ENCODE assay signal across 1 cellular context in the genomic region with DNA sequence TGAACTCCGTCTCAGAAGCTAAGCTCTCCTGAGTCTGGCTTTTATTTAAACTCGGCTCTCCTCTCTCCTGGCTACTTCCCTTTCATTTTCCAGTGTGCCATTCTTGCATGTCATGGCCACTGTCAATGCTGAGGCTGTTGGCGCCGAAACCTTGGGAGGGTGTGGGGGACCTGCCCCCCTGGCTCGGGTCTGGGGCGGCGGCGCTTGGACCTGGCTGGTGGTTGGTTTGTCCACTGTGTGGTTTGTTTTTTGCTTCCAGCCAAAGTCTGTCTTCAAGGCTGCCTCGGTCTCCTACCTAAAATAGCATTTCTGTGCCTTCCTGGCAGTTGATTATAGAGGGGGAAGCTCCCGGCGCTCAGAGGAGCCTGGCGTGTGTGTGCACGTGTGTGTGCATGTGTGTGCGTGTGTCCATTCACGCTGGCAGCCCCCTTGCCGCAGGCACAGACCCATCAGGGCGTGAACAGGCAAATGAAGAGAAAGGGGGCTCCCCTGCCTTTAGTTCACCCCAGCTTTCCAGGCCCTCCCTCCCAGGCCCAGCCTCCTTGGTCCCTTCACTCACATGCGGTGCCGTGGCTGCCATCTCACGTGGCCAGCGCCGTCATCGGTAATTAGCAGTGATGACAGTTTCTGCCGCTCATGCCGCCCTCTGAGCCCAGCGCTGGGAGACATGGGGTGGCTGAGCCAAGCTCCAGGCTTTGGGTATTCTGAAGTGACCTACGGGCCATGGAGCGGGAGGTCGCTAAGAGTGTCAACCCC.
TF ChIP-seq lines count a peak whose summit lies in the region.

No MANE protein-coding gene starts in this region.

TF ChIP-seq in K562, 482 proteins besides CTCF, POLR2A, EP300 and RAD21 (continued from another document and continues in another):
- TF ChIP-seq, protein P1, sequence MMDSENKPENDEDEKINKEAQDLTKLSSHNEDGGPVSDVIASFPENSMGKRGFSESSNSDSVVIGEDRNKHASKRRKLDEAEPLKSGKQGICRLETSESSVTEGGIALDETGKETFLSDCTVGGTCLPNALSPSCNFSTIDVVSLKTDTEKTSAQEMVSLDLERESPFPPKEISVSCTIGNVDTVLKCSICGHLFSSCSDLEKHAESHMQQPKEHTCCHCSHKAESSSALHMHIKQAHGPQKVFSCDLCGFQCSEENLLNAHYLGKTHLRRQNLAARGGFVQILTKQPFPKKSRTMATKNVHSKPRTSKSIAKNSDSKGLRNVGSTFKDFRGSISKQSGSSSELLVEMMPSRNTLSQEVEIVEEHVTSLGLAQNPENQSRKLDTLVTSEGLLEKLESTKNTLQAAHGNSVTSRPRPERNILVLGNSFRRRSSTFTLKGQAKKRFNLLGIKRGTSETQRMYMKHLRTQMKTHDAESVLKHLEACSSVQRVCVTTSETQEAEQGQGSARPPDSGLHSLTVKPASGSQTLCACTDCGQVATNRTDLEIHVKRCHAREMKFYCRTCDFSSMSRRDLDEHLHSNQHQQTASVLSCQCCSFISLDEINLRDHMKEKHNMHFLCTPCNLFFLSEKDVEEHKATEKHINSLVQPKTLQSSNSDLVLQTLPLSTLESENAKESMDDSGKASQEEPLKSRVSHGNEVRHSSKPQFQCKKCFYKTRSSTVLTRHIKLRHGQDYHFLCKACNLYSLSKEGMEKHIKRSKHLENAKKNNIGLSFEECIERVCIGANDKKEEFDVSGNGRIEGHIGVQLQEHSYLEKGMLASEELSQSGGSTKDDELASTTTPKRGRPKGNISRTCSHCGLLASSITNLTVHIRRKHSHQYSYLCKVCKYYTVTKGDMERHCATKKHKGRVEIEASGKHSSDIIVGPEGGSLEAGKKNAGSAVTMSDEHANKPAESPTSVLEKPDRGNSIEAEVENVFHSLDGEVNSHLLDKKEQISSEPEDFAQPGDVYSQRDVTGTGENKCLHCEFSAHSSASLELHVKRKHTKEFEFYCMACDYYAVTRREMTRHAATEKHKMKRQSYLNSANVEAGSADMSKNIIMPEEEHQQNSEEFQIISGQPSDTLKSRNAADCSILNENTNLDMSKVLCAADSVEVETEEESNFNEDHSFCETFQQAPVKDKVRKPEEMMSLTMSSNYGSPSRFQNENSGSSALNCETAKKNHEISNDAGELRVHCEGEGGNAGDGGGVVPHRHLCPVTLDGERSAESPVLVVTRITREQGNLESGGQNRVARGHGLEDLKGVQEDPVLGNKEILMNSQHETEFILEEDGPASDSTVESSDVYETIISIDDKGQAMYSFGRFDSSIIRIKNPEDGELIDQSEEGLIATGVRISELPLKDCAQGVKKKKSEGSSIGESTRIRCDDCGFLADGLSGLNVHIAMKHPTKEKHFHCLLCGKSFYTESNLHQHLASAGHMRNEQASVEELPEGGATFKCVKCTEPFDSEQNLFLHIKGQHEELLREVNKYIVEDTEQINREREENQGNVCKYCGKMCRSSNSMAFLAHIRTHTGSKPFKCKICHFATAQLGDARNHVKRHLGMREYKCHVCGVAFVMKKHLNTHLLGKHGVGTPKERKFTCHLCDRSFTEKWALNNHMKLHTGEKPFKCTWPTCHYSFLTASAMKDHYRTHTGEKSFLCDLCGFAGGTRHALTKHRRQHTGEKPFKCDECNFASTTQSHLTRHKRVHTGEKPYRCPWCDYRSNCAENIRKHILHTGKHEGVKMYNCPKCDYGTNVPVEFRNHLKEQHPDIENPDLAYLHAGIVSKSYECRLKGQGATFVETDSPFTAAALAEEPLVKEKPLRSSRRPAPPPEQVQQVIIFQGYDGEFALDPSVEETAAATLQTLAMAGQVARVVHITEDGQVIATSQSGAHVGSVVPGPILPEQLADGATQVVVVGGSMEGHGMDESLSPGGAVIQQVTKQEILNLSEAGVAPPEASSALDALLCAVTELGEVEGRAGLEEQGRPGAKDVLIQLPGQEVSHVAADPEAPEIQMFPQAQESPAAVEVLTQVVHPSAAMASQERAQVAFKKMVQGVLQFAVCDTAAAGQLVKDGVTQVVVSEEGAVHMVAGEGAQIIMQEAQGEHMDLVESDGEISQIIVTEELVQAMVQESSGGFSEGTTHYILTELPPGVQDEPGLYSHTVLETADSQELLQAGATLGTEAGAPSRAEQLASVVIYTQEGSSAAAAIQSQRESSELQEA (IDR thresholded peaks at IDR 0.05; ENCODE audit: low read depth): no peak
- no peak for TF ChIP-seq ZNF12 (CRISPR knock-in tag; IDR thresholded peaks at IDR 0.05)
- TF ChIP-seq RBM17 (IDR thresholded peaks at IDR 0.05; ENCODE audit: borderline replicate concordance, low read depth, low read length): no peak
- TF ChIP-seq MEF2A (IDR thresholded peaks at IDR 0.05; ENCODE audit: control insufficient read depth, low read depth, low read length): no peak
- TF ChIP-seq RFX7 (CRISPR knock-in tag; IDR thresholded peaks at IDR 0.05): no peak
- 0 out of 2 replicates have a peak, but pooled peaks have one; percentile 25 for TF ChIP-seq SMARCC2 (IDR thresholded peaks at IDR 0.05; ENCODE audit: low read depth)
- no peak for TF ChIP-seq MAFK (IDR thresholded peaks at IDR 0.05; ENCODE audit: low read length)
- TF ChIP-seq, protein P2, sequence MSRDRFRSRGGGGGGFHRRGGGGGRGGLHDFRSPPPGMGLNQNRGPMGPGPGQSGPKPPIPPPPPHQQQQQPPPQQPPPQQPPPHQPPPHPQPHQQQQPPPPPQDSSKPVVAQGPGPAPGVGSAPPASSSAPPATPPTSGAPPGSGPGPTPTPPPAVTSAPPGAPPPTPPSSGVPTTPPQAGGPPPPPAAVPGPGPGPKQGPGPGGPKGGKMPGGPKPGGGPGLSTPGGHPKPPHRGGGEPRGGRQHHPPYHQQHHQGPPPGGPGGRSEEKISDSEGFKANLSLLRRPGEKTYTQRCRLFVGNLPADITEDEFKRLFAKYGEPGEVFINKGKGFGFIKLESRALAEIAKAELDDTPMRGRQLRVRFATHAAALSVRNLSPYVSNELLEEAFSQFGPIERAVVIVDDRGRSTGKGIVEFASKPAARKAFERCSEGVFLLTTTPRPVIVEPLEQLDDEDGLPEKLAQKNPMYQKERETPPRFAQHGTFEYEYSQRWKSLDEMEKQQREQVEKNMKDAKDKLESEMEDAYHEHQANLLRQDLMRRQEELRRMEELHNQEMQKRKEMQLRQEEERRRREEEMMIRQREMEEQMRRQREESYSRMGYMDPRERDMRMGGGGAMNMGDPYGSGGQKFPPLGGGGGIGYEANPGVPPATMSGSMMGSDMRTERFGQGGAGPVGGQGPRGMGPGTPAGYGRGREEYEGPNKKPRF (IDR thresholded peaks at IDR 0.05; ENCODE audit: low read depth, low read length): no peak
- no peak for TF ChIP-seq BDP1 (IDR thresholded peaks at IDR 0.05; ENCODE audit: insufficient read depth, insufficient read length)
- TF ChIP-seq, protein P3, sequence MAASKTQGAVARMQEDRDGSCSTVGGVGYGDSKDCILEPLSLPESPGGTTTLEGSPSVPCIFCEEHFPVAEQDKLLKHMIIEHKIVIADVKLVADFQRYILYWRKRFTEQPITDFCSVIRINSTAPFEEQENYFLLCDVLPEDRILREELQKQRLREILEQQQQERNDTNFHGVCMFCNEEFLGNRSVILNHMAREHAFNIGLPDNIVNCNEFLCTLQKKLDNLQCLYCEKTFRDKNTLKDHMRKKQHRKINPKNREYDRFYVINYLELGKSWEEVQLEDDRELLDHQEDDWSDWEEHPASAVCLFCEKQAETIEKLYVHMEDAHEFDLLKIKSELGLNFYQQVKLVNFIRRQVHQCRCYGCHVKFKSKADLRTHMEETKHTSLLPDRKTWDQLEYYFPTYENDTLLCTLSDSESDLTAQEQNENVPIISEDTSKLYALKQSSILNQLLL (CRISPR knock-in tag; IDR thresholded peaks at IDR 0.05; ENCODE audit: borderline replicate concordance): no peak
- TF ChIP-seq MBD2 (IDR thresholded peaks at IDR 0.05; ENCODE audit: borderline replicate concordance, low read depth): no peak
- TF ChIP-seq, protein P4, sequence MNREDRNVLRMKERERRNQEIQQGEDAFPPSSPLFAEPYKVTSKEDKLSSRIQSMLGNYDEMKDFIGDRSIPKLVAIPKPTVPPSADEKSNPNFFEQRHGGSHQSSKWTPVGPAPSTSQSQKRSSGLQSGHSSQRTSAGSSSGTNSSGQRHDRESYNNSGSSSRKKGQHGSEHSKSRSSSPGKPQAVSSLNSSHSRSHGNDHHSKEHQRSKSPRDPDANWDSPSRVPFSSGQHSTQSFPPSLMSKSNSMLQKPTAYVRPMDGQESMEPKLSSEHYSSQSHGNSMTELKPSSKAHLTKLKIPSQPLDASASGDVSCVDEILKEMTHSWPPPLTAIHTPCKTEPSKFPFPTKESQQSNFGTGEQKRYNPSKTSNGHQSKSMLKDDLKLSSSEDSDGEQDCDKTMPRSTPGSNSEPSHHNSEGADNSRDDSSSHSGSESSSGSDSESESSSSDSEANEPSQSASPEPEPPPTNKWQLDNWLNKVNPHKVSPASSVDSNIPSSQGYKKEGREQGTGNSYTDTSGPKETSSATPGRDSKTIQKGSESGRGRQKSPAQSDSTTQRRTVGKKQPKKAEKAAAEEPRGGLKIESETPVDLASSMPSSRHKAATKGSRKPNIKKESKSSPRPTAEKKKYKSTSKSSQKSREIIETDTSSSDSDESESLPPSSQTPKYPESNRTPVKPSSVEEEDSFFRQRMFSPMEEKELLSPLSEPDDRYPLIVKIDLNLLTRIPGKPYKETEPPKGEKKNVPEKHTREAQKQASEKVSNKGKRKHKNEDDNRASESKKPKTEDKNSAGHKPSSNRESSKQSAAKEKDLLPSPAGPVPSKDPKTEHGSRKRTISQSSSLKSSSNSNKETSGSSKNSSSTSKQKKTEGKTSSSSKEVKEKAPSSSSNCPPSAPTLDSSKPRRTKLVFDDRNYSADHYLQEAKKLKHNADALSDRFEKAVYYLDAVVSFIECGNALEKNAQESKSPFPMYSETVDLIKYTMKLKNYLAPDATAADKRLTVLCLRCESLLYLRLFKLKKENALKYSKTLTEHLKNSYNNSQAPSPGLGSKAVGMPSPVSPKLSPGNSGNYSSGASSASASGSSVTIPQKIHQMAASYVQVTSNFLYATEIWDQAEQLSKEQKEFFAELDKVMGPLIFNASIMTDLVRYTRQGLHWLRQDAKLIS (CRISPR knock-in tag; IDR thresholded peaks at IDR 0.05): no peak
- no peak for TF ChIP-seq ZNF212 (CRISPR knock-in tag; IDR thresholded peaks at IDR 0.05)
- TF ChIP-seq SIN3B (IDR thresholded peaks at IDR 0.05; ENCODE audit: low read depth): no peak
- TF ChIP-seq, protein P5, sequence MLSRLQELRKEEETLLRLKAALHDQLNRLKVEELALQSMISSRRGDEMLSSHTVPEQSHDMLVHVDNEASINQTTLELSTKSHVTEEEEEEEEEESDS (CRISPR knock-in tag; IDR thresholded peaks at IDR 0.05): no peak
- TF ChIP-seq ZNF764 (CRISPR knock-in tag; IDR thresholded peaks at IDR 0.05; ENCODE audit: low read depth): no peak
- TF ChIP-seq, protein P6, sequence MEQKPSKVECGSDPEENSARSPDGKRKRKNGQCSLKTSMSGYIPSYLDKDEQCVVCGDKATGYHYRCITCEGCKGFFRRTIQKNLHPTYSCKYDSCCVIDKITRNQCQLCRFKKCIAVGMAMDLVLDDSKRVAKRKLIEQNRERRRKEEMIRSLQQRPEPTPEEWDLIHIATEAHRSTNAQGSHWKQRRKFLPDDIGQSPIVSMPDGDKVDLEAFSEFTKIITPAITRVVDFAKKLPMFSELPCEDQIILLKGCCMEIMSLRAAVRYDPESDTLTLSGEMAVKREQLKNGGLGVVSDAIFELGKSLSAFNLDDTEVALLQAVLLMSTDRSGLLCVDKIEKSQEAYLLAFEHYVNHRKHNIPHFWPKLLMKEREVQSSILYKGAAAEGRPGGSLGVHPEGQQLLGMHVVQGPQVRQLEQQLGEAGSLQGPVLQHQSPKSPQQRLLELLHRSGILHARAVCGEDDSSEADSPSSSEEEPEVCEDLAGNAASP (IDR thresholded peaks at IDR 0.05): no peak
- TF ChIP-seq HLTF (IDR thresholded peaks at IDR 0.05): no peak
- no peak for TF ChIP-seq ZNF551 (CRISPR knock-in tag; IDR thresholded peaks at IDR 0.05)
- TF ChIP-seq, protein P7, sequence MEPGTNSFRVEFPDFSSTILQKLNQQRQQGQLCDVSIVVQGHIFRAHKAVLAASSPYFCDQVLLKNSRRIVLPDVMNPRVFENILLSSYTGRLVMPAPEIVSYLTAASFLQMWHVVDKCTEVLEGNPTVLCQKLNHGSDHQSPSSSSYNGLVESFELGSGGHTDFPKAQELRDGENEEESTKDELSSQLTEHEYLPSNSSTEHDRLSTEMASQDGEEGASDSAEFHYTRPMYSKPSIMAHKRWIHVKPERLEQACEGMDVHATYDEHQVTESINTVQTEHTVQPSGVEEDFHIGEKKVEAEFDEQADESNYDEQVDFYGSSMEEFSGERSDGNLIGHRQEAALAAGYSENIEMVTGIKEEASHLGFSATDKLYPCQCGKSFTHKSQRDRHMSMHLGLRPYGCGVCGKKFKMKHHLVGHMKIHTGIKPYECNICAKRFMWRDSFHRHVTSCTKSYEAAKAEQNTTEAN (CRISPR knock-in tag; IDR thresholded peaks at IDR 0.05): peak; percentile 79; the same call in 1 of the 2 replicates
- no peak for TF ChIP-seq ZNF239 (CRISPR knock-in tag; IDR thresholded peaks at IDR 0.05)
- TF ChIP-seq, protein P8, sequence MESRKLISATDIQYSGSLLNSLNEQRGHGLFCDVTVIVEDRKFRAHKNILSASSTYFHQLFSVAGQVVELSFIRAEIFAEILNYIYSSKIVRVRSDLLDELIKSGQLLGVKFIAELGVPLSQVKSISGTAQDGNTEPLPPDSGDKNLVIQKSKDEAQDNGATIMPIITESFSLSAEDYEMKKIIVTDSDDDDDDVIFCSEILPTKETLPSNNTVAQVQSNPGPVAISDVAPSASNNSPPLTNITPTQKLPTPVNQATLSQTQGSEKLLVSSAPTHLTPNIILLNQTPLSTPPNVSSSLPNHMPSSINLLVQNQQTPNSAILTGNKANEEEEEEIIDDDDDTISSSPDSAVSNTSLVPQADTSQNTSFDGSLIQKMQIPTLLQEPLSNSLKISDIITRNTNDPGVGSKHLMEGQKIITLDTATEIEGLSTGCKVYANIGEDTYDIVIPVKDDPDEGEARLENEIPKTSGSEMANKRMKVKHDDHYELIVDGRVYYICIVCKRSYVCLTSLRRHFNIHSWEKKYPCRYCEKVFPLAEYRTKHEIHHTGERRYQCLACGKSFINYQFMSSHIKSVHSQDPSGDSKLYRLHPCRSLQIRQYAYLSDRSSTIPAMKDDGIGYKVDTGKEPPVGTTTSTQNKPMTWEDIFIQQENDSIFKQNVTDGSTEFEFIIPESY (CRISPR knock-in tag; IDR thresholded peaks at IDR 0.05): no peak
- TF ChIP-seq, protein P9, sequence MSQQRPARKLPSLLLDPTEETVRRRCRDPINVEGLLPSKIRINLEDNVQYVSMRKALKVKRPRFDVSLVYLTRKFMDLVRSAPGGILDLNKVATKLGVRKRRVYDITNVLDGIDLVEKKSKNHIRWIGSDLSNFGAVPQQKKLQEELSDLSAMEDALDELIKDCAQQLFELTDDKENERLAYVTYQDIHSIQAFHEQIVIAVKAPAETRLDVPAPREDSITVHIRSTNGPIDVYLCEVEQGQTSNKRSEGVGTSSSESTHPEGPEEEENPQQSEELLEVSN (IDR thresholded peaks at IDR 0.05; ENCODE audit: borderline replicate concordance in 1 of 2, extremely low read depth in 1 of 2, insufficient read depth in 1 of 2, insufficient read length in 1 of 2, low read depth in 1 of 2, low read length in 1 of 2, poor library complexity in 1 of 2, severe bottlenecking in 1 of 2): peak; percentile 72 to 83
- no peak for TF ChIP-seq BACH1 (tag; IDR thresholded peaks at IDR 0.05)
- TF ChIP-seq, protein P10, sequence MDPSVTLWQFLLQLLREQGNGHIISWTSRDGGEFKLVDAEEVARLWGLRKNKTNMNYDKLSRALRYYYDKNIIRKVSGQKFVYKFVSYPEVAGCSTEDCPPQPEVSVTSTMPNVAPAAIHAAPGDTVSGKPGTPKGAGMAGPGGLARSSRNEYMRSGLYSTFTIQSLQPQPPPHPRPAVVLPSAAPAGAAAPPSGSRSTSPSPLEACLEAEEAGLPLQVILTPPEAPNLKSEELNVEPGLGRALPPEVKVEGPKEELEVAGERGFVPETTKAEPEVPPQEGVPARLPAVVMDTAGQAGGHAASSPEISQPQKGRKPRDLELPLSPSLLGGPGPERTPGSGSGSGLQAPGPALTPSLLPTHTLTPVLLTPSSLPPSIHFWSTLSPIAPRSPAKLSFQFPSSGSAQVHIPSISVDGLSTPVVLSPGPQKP (CRISPR knock-in tag; IDR thresholded peaks at IDR 0.05): no peak
